ENCODE assay signal across 27 cellular contexts in the genomic region with DNA sequence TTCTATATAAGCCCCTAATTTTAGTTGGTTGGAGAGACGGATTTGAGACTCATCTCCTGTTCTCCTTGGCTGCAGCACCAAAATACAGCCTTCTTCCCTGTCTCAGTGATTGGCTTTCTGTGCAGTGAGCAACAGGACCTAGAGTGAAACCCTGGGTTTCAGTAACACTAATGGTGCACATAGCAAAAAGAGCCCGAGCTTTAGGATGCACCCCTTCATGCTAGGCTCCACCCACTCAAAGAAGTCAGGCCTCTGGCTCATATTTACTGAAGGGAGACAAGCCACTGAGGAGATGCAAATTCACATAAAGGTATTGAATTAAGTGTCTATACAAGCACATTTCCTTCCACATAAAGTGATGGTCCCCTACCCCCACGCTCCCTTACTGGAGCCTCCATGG.
"Had no signal": no experiment of that assay in that cellular context is flagged by ENCODE, and none has a peak within 500 bp of the region (broad histone marks: within the 10 kb centered on the region; RNA-seq: fewer than 3 reads in every experiment).

No MANE protein-coding gene starts in this region.

- H3K27ac ChIP-seq: brain microvascular endothelial cell, coronary artery, esophagus squamous epithelium, gastroesophageal sphincter, heart right ventricle, WERI-Rb-1 had no signal

- H3K36me3 ChIP-seq: brain microvascular endothelial cell, esophagus squamous epithelium, gastroesophageal sphincter, heart right ventricle, WERI-Rb-1 had no signal

- H3K9me3 ChIP-seq: esophagus squamous epithelium, gastroesophageal sphincter had no signal

- H3K4me1 ChIP-seq: esophagus squamous epithelium, gastroesophageal sphincter, heart right ventricle had no signal

- H3K27me3 ChIP-seq: brain microvascular endothelial cell, esophagus squamous epithelium, gastroesophageal sphincter, heart right ventricle had no signal

- DNase-seq: activated B cell treated with CpG ODN at 0.5 μM for 24 hours; activated CD4-positive, alpha-beta memory T cell treated with anti-CD3 and anti-CD28 coated beads for 36 hours; activated CD4-positive, alpha-beta T cell treated with anti-CD3 and anti-CD28 coated beads, Interleukin-2, amount 10 ng/mL, durations not matched to agents 24 days and 14 days; activated CD8-positive, alpha-beta memory T cell treated with anti-CD3 and anti-CD28 coated beads, Interleukin-2, amount 10 ng/mL, durations not matched to agents 7 days and 5 days; activated CD8-positive, alpha-beta memory T cell treated with anti-CD3 and anti-CD28 coated beads, Interleukin-2, amount 50 U/mL, for 4 hours; activated CD8-positive, alpha-beta T cell treated with anti-CD3 and anti-CD28 coated beads, Interleukin-2, amount 10 ng/mL, durations not matched to agents 7 days and 5 days; activated gamma-delta T cell treated with Interleukin-2 at 50 U/mL for 16 hours; activated naive CD4-positive, alpha-beta T cell treated with anti-CD3 and anti-CD28 coated beads, Interleukin-2, amount 50 U/mL, for 16 hours; activated naive CD4-positive, alpha-beta T cell treated with Interleukin-2 at 50 U/mL for 16 hours; activated T-cell treated with anti-CD3 and anti-CD28 coated beads, Interleukin-2, amount 50 U/mL, for 1 hour; activated T-cell treated with anti-CD3 and anti-CD28 coated beads, Interleukin-2, amount 50 U/mL, for 48 hours; amniotic stem cell; anterior cingulate cortex; brain microvascular endothelial cell; dermis blood vessel endothelial cell; effector CD4-positive, alpha-beta T cell; effector memory CD8-positive, alpha-beta T cell; erythroblast; esophagus squamous epithelium; foreskin melanocyte; heart right ventricle; T-helper 1 cell; T-helper 17 cell; T1000; WERI-Rb-1 had no signal

- H3K4me3 ChIP-seq: coronary artery, esophagus squamous epithelium, gastroesophageal sphincter, heart right ventricle had no signal
